Comparison of ENCODE assay signal across 1 cellular context in the genomic region with DNA sequence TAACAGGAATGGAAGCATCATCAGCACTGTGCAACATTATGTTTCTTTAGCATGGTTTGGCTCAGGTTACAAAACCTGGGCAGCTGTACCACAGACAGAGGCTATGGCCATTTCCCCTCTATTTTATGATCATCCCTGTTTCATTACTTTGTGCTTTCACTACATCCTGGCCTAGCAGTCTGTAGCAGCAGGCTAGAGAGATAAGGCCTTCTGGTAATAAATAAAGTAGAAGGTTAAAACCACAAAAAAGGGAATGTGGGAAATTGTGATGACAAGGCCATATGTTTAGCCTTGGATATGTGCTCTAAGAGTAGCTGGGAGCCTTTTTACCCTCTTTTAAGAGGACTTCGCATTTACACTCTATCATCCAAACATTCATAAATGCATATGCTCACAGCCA.
TF ChIP-seq lines count a peak whose summit lies in the region.

No MANE protein-coding gene starts in this region.

TF ChIP-seq in GM12878, 131 proteins besides CTCF, POLR2A, EP300 and RAD21 (continued from another document):
- TF ChIP-seq, protein P1, sequence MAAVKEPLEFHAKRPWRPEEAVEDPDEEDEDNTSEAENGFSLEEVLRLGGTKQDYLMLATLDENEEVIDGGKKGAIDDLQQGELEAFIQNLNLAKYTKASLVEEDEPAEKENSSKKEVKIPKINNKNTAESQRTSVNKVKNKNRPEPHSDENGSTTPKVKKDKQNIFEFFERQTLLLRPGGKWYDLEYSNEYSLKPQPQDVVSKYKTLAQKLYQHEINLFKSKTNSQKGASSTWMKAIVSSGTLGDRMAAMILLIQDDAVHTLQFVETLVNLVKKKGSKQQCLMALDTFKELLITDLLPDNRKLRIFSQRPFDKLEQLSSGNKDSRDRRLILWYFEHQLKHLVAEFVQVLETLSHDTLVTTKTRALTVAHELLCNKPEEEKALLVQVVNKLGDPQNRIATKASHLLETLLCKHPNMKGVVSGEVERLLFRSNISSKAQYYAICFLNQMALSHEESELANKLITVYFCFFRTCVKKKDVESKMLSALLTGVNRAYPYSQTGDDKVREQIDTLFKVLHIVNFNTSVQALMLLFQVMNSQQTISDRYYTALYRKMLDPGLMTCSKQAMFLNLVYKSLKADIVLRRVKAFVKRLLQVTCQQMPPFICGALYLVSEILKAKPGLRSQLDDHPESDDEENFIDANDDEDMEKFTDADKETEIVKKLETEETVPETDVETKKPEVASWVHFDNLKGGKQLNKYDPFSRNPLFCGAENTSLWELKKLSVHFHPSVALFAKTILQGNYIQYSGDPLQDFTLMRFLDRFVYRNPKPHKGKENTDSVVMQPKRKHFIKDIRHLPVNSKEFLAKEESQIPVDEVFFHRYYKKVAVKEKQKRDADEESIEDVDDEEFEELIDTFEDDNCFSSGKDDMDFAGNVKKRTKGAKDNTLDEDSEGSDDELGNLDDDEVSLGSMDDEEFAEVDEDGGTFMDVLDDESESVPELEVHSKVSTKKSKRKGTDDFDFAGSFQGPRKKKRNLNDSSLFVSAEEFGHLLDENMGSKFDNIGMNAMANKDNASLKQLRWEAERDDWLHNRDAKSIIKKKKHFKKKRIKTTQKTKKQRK (IDR thresholded peaks at IDR 0.05; ENCODE audit: low read depth, low read length), result no peak
- TF ChIP-seq, protein P2, sequence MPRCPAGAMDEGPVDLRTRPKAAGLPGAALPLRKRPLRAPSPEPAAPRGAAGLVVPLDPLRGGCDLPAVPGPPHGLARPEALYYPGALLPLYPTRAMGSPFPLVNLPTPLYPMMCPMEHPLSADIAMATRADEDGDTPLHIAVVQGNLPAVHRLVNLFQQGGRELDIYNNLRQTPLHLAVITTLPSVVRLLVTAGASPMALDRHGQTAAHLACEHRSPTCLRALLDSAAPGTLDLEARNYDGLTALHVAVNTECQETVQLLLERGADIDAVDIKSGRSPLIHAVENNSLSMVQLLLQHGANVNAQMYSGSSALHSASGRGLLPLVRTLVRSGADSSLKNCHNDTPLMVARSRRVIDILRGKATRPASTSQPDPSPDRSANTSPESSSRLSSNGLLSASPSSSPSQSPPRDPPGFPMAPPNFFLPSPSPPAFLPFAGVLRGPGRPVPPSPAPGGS (IDR thresholded peaks at IDR 0.05; ENCODE audit: borderline replicate concordance, insufficient read depth, low read depth, low read length, poor library complexity, severe bottlenecking), result no peak
